Comparison of ENCODE assay signal across 8 cellular contexts in the genomic region with DNA sequence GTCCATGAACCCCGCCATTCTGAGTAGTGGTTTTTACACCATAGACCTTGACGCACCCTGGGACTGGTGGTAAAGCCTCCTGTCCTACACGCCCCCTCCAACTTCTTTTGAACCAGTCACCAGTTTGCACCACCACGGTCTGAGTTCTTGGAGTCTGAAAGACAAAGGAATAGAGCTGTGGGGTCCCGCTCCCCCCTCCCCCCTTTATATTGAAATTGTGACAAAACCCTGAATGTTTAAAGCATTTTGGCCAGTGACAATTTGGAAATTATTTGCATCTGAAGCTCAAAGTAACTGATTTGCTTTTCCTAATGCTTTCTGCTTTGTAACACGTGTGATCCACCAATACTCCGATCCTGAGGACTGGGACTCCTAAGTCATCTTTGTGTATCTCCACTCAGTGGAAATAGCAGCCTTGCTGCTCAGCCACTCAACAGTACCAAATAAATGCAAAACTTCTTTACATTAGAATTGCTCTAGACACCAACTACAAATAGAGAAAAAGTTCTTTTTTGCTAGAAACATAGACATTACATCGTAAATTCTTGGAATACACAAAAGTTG. TPM values are rescaled to one million over a fixed set of nuclear protein-coding genes. Genes with fewer than 3 reads are reported as not detected.
DNase-seq lines count a peak whose midpoint lies in the region; ATAC-seq and TF ChIP-seq lines count a peak whose summit lies in the region.

No MANE protein-coding gene starts in this region.

- no peak for ATAC-seq in GM19455 (IDR thresholded peaks at IDR 0.05; ENCODE audit: unreplicated experiment)

- no peaks in the 10 kb centered on the region for H3K9me3 ChIP-seq in adipocyte (ENCODE audit: control insufficient read depth, low read length)

- H3K36me3 ChIP-seq in adipocyte (ENCODE audit: control insufficient read depth, insufficient read depth, low read length, severe bottlenecking) (peaks cover 26% of the 10 kb centered on the region), kidney epithelial cell (ENCODE audit: control insufficient read depth, insufficient read depth, low read length) (no peaks in the 10 kb centered on the region)

- peaks cover 24% of the 10 kb centered on the region for H3K4me1 ChIP-seq in adipocyte (ENCODE audit: control insufficient read depth, insufficient read depth, low read length)

- DNase-seq in ELF-1 (ENCODE audit: low read depth, low spot score) (peak; percentile 76), HuH-7 (ENCODE audit: low spot score) (peak; percentile 45), adipocyte (ENCODE audit: low read depth) (no peak), kidney epithelial cell (ENCODE audit: low read depth) (no peak), superior temporal gyrus (ENCODE audit: extremely low spot score) (peak; percentile 28), NCI-H1694 (lab: John Stamatoyannopoulos, UW) (no peak)
- DNase-seq in activated CD8-positive, alpha-beta memory T cell treated with anti-CD3 and anti-CD28 coated beads, Interleukin-2, amount 50 U/mL, for 4 hours = no peak

- H3K27me3 ChIP-seq in adipocyte (replicated peaks; ENCODE audit: control insufficient read depth, insufficient read depth, low read length) = no peaks in the 10 kb centered on the region
- no peaks in the 10 kb centered on the region for H3K27me3 ChIP-seq in kidney epithelial cell (ENCODE audit: control insufficient read depth, insufficient read depth, low read length)

- peak overlapping the region; percentile 96 for H3K9ac ChIP-seq in adipocyte (ENCODE audit: low read length)

- peak overlapping the region; percentile 95 for H3K4me3 ChIP-seq in adipocyte (ENCODE audit: low read length)
- H3K4me3 ChIP-seq in kidney epithelial cell (ENCODE audit: low read depth, low read length) = peak overlapping the region; percentile 37

- no peak for TF ChIP-seq CTCF in kidney epithelial cell (IDR thresholded peaks at IDR 0.05; ENCODE audit: insufficient read depth, low read length, poor library complexity, severe bottlenecking)

RNA-seq across cellular contexts. Expression of a gene that starts 0.8 kb away (rescaled TPM):
- total RNA-seq in kidney epithelial cell = 67.6 and 73.8 TPM in 2 replicates

RNA-seq across cellular contexts. Expression of a gene that starts 26.1 kb away (rescaled TPM):
- 3.7 and 7.1 TPM in 2 replicates for total RNA-seq in kidney epithelial cell

Comparison
In these comparisons a context has a peak if more than half of its experiments do, and no peak if none do; other contexts are left out.
1. DNase-seq: peak in ELF-1 (single experiment), HuH-7 (single experiment) and superior temporal gyrus (single experiment); none in adipocyte (single experiment), kidney epithelial cell (single experiment), NCI-H1694 (single experiment) and activated CD8-positive, alpha-beta memory T cell treated with anti-CD3 and anti-CD28 coated beads, Interleukin-2, amount 50 U/mL, for 4 hours (single experiment).